In the genomic region with DNA sequence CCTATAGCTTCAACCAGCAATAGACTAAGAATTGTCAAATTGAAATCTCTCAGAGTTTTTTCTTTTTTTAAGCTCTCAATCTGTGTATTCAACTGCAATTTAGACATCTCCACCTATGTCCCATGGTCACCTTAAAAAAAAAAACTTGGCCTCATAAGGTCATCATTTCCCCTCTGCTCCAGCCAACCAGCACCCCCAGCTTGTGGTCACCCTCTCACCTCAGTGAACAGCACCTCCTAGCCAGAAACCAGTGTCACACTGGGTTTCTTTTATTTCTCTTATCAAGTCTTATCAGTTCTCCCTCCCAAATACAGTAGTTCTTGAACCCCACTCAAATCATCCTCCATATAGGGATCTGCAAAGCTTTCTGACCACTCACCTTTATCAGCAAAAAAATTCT, we compare ENCODE assay signal across 11 cellular contexts. TPM values are rescaled to one million over a fixed set of nuclear protein-coding genes. Genes with fewer than 3 reads are reported as not detected.
DNase-seq lines count a peak whose midpoint lies in the region; ATAC-seq and TF ChIP-seq lines count a peak whose summit lies in the region.
"Had no signal": no experiment of that assay in that cellular context is flagged by ENCODE, and none has a peak within 500 bp of the region (broad histone marks: within the 10 kb centered on the region; RNA-seq: fewer than 3 reads in every experiment).

No MANE protein-coding gene starts in this region.

- H3K9ac ChIP-seq in stomach smooth muscle (ENCODE audit: low read length in 2 of 2) = peak overlapping the region in 1 of 2 donors; percentile 55

- no peaks in the 10 kb centered on the region for H3K36me3 ChIP-seq in stomach smooth muscle (ENCODE audit: control insufficient read depth in 2 of 2, insufficient read depth in 2 of 2, low read length in 2 of 2)

- peaks cover 70% of the 10 kb centered on the region for H3K4me1 Mint-ChIP-seq in activated T-cell treated with anti-CD3 and anti-CD28 coated beads, Interleukin-2, amount 50 U/mL, for 4 hours (ENCODE audit: low read depth)
- peaks cover 58% of the 10 kb centered on the region for H3K4me1 Mint-ChIP-seq in activated T-helper 17 cell treated with anti-CD3 and anti-CD28 coated beads, Interleukin-2, amount 50 U/mL, for 72 hours
- peaks cover 60% of the 10 kb centered on the region for H3K4me1 Mint-ChIP-seq in glutamatergic neuron (ENCODE audit: low read depth, unreplicated experiment)

- no peak for ATAC-seq in activated T-cell treated with anti-CD3 and anti-CD28 coated beads, Interleukin-2, amount 50 U/mL, for 4 hours
- ATAC-seq in activated T-helper 17 cell treated with anti-CD3 and anti-CD28 coated beads, Interleukin-2, amount 50 U/mL, for 72 hours (replicated peaks) = no peak
- no peak for ATAC-seq in GM21723 (IDR thresholded peaks at IDR 0.05; ENCODE audit: unreplicated experiment)
- ATAC-seq: stimulated activated naive CD8-positive, alpha-beta T cell treated with anti-CD3 and anti-CD28 coated beads, Interleukin-15, Interleukin-2, amounts not matched to agents 100 U/mL and 50 U/mL, for 24 hours had no signal

- no peaks in the 10 kb centered on the region for H3K27me3 ChIP-seq in stomach smooth muscle (ENCODE audit: control insufficient read depth in 1 of 2, insufficient read depth in 2 of 2, low read length in 2 of 2)

- peak overlapping the region; percentile 43 for H3K27ac ChIP-seq in stomach smooth muscle (ENCODE audit: low read length)

- H3K4me1 ChIP-seq in stomach smooth muscle (ENCODE audit: control insufficient read depth, insufficient read depth, low read length) = peaks cover 17% of the 10 kb centered on the region

- TF ChIP-seq CTCF in glutamatergic neuron (IDR thresholded peaks at IDR 0.05; ENCODE audit: partially characterized antibody, unreplicated experiment) = no peak

- no peaks in the 10 kb centered on the region for H3K27me3 Mint-ChIP-seq in activated T-cell treated with anti-CD3 and anti-CD28 coated beads, Interleukin-2, amount 50 U/mL, for 4 hours (ENCODE audit: low read depth)
- H3K27me3 Mint-ChIP-seq in activated T-helper 17 cell treated with anti-CD3 and anti-CD28 coated beads, Interleukin-2, amount 50 U/mL, for 72 hours = no peaks in the 10 kb centered on the region
- peaks cover 8% of the 10 kb centered on the region for H3K27me3 Mint-ChIP-seq in glutamatergic neuron (ENCODE audit: unreplicated experiment)

- DNase-seq in activated T-cell treated with anti-CD3 and anti-CD28 coated beads, Interleukin-2, amount 50 U/mL, for 4 hours = no peak
- DNase-seq in activated T-cell treated with anti-CD3 and anti-CD28 coated beads for 4 hours (no peak), glutamatergic neuron (no peak), AG08395 (ENCODE audit: low spot score) (no peak), occipital lobe (lab: John Stamatoyannopoulos, UW) (no peak)
- DNase-seq: C1 segment of cervical spinal cord; NCI-H2029; stimulated activated naive CD8-positive, alpha-beta T cell treated with anti-CD3 and anti-CD28 coated beads, Interleukin-15, Interleukin-2, amounts not matched to agents 100 U/mL and 50 U/mL, for 24 hours had no signal

- peak overlapping the region; percentile 40 to 91 for H3K4me3 ChIP-seq in stomach smooth muscle (ENCODE audit: low read length in 2 of 2)

- H3K9me3 ChIP-seq in stomach smooth muscle (ENCODE audit: control insufficient read depth in 2 of 2, low read length in 2 of 2) = no peaks in the 10 kb centered on the region

- peaks cover 3% of the 10 kb centered on the region for H3K36me3 Mint-ChIP-seq in activated T-cell treated with anti-CD3 and anti-CD28 coated beads, Interleukin-2, amount 50 U/mL, for 4 hours (ENCODE audit: insufficient read depth)
- peaks cover 74% of the 10 kb centered on the region for H3K36me3 Mint-ChIP-seq in activated T-helper 17 cell treated with anti-CD3 and anti-CD28 coated beads, Interleukin-2, amount 50 U/mL, for 72 hours (ENCODE audit: low read depth)
- H3K36me3 Mint-ChIP-seq in glutamatergic neuron (ENCODE audit: unreplicated experiment) = no peaks in the 10 kb centered on the region

- peak overlapping the region; percentile 76 for H3K4me3 Mint-ChIP-seq in activated T-cell treated with anti-CD3 and anti-CD28 coated beads, Interleukin-2, amount 50 U/mL, for 4 hours
- peak overlapping the region; percentile 84 for H3K4me3 Mint-ChIP-seq in activated T-helper 17 cell treated with anti-CD3 and anti-CD28 coated beads, Interleukin-2, amount 50 U/mL, for 72 hours
- H3K4me3 Mint-ChIP-seq in glutamatergic neuron (ENCODE audit: unreplicated experiment) = peak overlapping the region; percentile 57

- H3K27ac Mint-ChIP-seq in activated T-helper 17 cell treated with anti-CD3 and anti-CD28 coated beads, Interleukin-2, amount 50 U/mL, for 72 hours = peak overlapping the region; percentile 92
- H3K27ac Mint-ChIP-seq in glutamatergic neuron (ENCODE audit: unreplicated experiment) = peak overlapping the region; percentile 20

- H3K9me3 Mint-ChIP-seq in activated T-cell treated with anti-CD3 and anti-CD28 coated beads, Interleukin-2, amount 50 U/mL, for 4 hours = no peaks in the 10 kb centered on the region
- H3K9me3 Mint-ChIP-seq in activated T-helper 17 cell treated with anti-CD3 and anti-CD28 coated beads, Interleukin-2, amount 50 U/mL, for 72 hours = no peaks in the 10 kb centered on the region
- peaks cover 8% of the 10 kb centered on the region for H3K9me3 Mint-ChIP-seq in glutamatergic neuron (ENCODE audit: unreplicated experiment)

RNA-seq across cellular contexts. Expression of gene ITGB1, which starts 4.0 kb away (rescaled TPM):
- 10 to 100 TPM; 53.7 to 90.6 (median 58.6) TPM for total RNA-seq in activated T-cell treated with anti-CD3 and anti-CD28 coated beads, Interleukin-2, amount 50 U/mL, for 4 hours
- total RNA-seq in activated T-helper 17 cell treated with anti-CD3 and anti-CD28 coated beads, Interleukin-2, amount 50 U/mL, for 72 hours = 100 to 1,000 TPM; 125 to 126 TPM
- total RNA-seq in glutamatergic neuron (ENCODE audit: unreplicated experiment) (263 TPM), occipital lobe (102 TPM)
